In the genomic region with DNA sequence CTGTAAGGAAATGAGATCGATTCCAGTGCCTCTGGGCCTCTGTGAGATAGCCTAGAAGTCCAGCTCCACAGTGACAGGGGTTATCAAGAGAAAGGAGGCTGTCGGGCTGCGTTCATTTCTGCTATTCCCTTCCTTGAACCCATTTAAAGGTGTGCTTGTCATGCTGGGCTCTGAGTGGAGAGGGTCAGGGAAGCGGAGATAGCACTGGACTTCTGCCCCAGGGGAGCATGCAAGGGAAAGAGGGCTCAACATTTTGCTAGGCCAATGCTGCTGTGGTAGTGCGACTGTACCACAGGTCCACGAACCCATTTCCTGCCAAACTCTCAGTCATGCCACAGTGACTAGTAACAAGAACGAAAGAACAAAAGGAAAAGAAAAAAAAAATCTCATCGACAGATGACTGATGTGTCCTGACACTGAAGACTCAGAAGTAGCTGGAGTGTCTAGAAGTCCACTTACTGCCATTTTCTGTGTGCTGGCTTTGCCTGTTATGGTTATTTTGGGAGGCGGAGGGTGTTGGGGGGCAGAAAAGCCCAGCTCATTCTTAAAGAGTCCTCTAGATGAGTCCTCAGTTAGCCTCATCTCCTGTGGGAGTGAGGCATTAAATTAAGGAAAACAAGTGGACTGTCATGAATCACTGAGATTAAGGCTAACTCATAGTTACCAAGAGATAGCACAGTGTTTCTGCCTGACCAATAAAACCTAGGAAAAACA, we compare ENCODE assay signal across 8 cellular contexts. TPM values are rescaled to one million over a fixed set of nuclear protein-coding genes. Genes with fewer than 3 reads are reported as not detected.
DNase-seq lines count a peak whose midpoint lies in the region; ATAC-seq lines count a peak whose summit lies in the region.

No MANE protein-coding gene starts in this region.

- H3K4me3 ChIP-seq in mucosa of rectum (ENCODE audit: low read length in 2 of 2) = no peak overlapping the region

- H3K4me3 Mint-ChIP-seq in activated naive CD8-positive, alpha-beta T cell treated with anti-CD3 and anti-CD28 coated beads for 36 hours = peak overlapping the region; percentile 22

- DNase-seq in activated naive CD8-positive, alpha-beta T cell treated with anti-CD3 and anti-CD28 coated beads for 36 hours = peak; percentile 43
- DNase-seq in SIG-M5 (lab: John Stamatoyannopoulos, UW) = no peak
- DNase-seq in SIG-M5 treated with dmso at 0.1 percent for 504 hours (lab: John Stamatoyannopoulos, UW; ENCODE audit: unreplicated experiment) = no peak
- no peak for DNase-seq in KBM-7
- DNase-seq in occipital lobe (lab: John Stamatoyannopoulos, UW) = no peak

- peak overlapping the region; percentile 82 for H3K27ac Mint-ChIP-seq in activated naive CD8-positive, alpha-beta T cell treated with anti-CD3 and anti-CD28 coated beads for 36 hours

- peaks cover 35% of the 10 kb centered on the region for H3K4me1 Mint-ChIP-seq in activated naive CD8-positive, alpha-beta T cell treated with anti-CD3 and anti-CD28 coated beads for 36 hours

- H3K27me3 ChIP-seq in mucosa of rectum (ENCODE audit: control insufficient read depth in 2 of 2, insufficient read depth in 2 of 2, low read length in 2 of 2) = no peaks in the 10 kb centered on the region

- H3K9me3 Mint-ChIP-seq in activated naive CD8-positive, alpha-beta T cell treated with anti-CD3 and anti-CD28 coated beads for 36 hours = peaks cover 10% of the 10 kb centered on the region

- H3K9me3 ChIP-seq in mucosa of rectum (ENCODE audit: control insufficient read depth in 2 of 2, low read length in 2 of 2) = no peaks in the 10 kb centered on the region

- H3K36me3 ChIP-seq in mucosa of rectum (ENCODE audit: control insufficient read depth in 2 of 2, insufficient read depth in 2 of 2, low read length in 2 of 2) = peaks cover 0 to 5% of the 10 kb centered on the region in 2 donors

- no peak overlapping the region for H3K9ac ChIP-seq in mucosa of rectum (ENCODE audit: low read depth in 1 of 2, low read length in 2 of 2)

- in situ Hi-C loops in KBM-7 (cut with MboI; ENCODE audit: low pct_unique_long_range_greater_than_20kb, low sequenced_read_pairs) = no loop called here

- peak overlapping the region; percentile 11 to 61 for H3K27ac ChIP-seq in mucosa of rectum (ENCODE audit: low read depth in 2 of 2, low read length in 2 of 2)

- ATAC-seq in GM19452 (IDR thresholded peaks at IDR 0.05; ENCODE audit: unreplicated experiment) (peak; percentile 87), HG03520 (IDR thresholded peaks at IDR 0.05; ENCODE audit: unreplicated experiment) (peak; percentile 64)

- H3K36me3 Mint-ChIP-seq in activated naive CD8-positive, alpha-beta T cell treated with anti-CD3 and anti-CD28 coated beads for 36 hours = peaks cover 46% of the 10 kb centered on the region

- H3K4me1 ChIP-seq in mucosa of rectum (ENCODE audit: control insufficient read depth in 2 of 2, insufficient read depth in 2 of 2, low read length in 2 of 2) = peaks cover 25 to 32% of the 10 kb centered on the region in 2 donors

- no peaks in the 10 kb centered on the region for H3K27me3 Mint-ChIP-seq in activated naive CD8-positive, alpha-beta T cell treated with anti-CD3 and anti-CD28 coated beads for 36 hours

RNA-seq across cellular contexts. Expression of a gene that starts 8.1 kb away (rescaled TPM):
- total RNA-seq in activated naive CD8-positive, alpha-beta T cell treated with anti-CD3 and anti-CD28 coated beads for 36 hours = 10 to 100 TPM; 32.0 to 33.7 TPM
- 19.2 TPM for total RNA-seq in occipital lobe
